In genomic region chr16:47366228-47366627, GRCh38 we compare ENCODE assay signal across 17 cellular contexts.
DNase-seq lines count a peak whose midpoint lies in the region; ATAC-seq and TF ChIP-seq lines count a peak whose summit lies in the region.
"Had no signal": no experiment of that assay in that cellular context is flagged by ENCODE, and none has a peak within 500 bp of the region (broad histone marks: within the 10 kb centered on the region; RNA-seq: fewer than 3 reads in every experiment).

No MANE protein-coding gene starts in this region.

- H3K4me1 ChIP-seq in NT2/D1 (ENCODE audit: insufficient read depth, insufficient read length) (no peaks in the 10 kb centered on the region), iPS-18a (ENCODE audit: control insufficient read depth, low read depth, low read length) (peaks cover 28% of the 10 kb centered on the region), neural progenitor cell (peaks cover 13% of the 10 kb centered on the region)

- H3K27ac ChIP-seq in iPS-18a (ENCODE audit: low read length) (peak overlapping the region; percentile 51), neural progenitor cell (no peak overlapping the region)

- H3K9me3 Mint-ChIP-seq in neural progenitor cell = no peaks in the 10 kb centered on the region
- H3K9me3 Mint-ChIP-seq: CD4-positive, alpha-beta T cell had no signal

- H2AFZ ChIP-seq in neural progenitor cell (replicated peaks) = no peak overlapping the region

- no peaks in the 10 kb centered on the region for H3K27me3 Mint-ChIP-seq in neural progenitor cell (ENCODE audit: insufficient read depth, low read depth)
- H3K27me3 Mint-ChIP-seq: B cell; CD4-positive, alpha-beta T cell had no signal

- H4K20me1 ChIP-seq in neural progenitor cell (ENCODE audit: low read depth) = no peaks in the 10 kb centered on the region

- ATAC-seq in GM19467 (IDR thresholded peaks at IDR 0.05; ENCODE audit: unreplicated experiment) = no peak

- no peaks in the 10 kb centered on the region for H3F3A ChIP-seq in neural progenitor cell (ENCODE audit: low read depth)

- no peaks in the 10 kb centered on the region for H3K79me2 ChIP-seq in neural progenitor cell (ENCODE audit: low read depth)

- H3K4me1 Mint-ChIP-seq in neural progenitor cell = no peaks in the 10 kb centered on the region
- H3K4me1 Mint-ChIP-seq: B cell had no signal

- H3K4me3 Mint-ChIP-seq in neural progenitor cell = no peak overlapping the region
- H3K4me3 Mint-ChIP-seq: B cell; CD4-positive, alpha-beta T cell had no signal

- H3K4me3 ChIP-seq in H7 (ENCODE audit: insufficient read depth, low read depth, low read length) (no peak overlapping the region), NT2/D1 (ENCODE audit: insufficient read length, low read depth) (no peak overlapping the region), iPS-18a (ENCODE audit: low read length) (peak overlapping the region; percentile 28), neural progenitor cell (no peak overlapping the region)
- H3K4me3 ChIP-seq: HAP-1 had no signal

- no peak overlapping the region for H3K9ac ChIP-seq in NT2/D1 (ENCODE audit: insufficient read length, low read depth)
- peak overlapping the region; percentile 54 for H3K9ac ChIP-seq in iPS-18a (ENCODE audit: low read length)
- H3K9ac ChIP-seq in neural progenitor cell = no peak overlapping the region

- H3K9me3 ChIP-seq in NT2/D1 (ENCODE audit: insufficient read depth, low read length) (peaks cover 12% of the 10 kb centered on the region; the same call in 1 of the 2 replicates), iPS-18a (ENCODE audit: control insufficient read depth, low read depth, low read length) (no peaks in the 10 kb centered on the region), neural progenitor cell (ENCODE audit: low read depth) (no peaks in the 10 kb centered on the region)
- H3K9me3 ChIP-seq: HAP-1 had no signal

- H3K36me3 Mint-ChIP-seq in neural progenitor cell = peaks cover 3% of the 10 kb centered on the region

- peak overlapping the region; percentile 54 for H3K4me2 ChIP-seq in neural progenitor cell

- H3K27me3 ChIP-seq in H7 (ENCODE audit: control insufficient read depth, insufficient read depth, low read length) (peaks cover 1% of the 10 kb centered on the region; the same call in 1 of the 2 replicates), NT2/D1 (ENCODE audit: insufficient read depth, insufficient read length) (no peaks in the 10 kb centered on the region), iPS-18a (ENCODE audit: control insufficient read depth, insufficient read depth, low read length) (peaks cover 10% of the 10 kb centered on the region), neural progenitor cell (no peaks in the 10 kb centered on the region)

- H3K36me3 ChIP-seq in H7 (replicated peaks; ENCODE audit: control insufficient read depth, insufficient read depth, low read length) = no peaks in the 10 kb centered on the region
- H3K36me3 ChIP-seq in NT2/D1 (ENCODE audit: insufficient read depth, insufficient read length, low read length) = peaks cover 12% of the 10 kb centered on the region
- no peaks in the 10 kb centered on the region for H3K36me3 ChIP-seq in iPS-18a (ENCODE audit: control insufficient read depth, low read depth, low read length)
- H3K36me3 ChIP-seq in neural progenitor cell = no peaks in the 10 kb centered on the region
- H3K36me3 ChIP-seq: HAP-1 had no signal

- DNase-seq in H7 (peak; percentile 26), NT2/D1 (ENCODE audit: low read depth, low spot score) (peak; percentile 44), neural progenitor cell (ENCODE audit: low spot score) (peak; percentile 12), HuH-7 (ENCODE audit: low spot score) (no peak), amniotic stem cell (lab: John Stamatoyannopoulos, UW) (no peak)
- DNase-seq: ACHN; C1 segment of cervical spinal cord; Calu3; CD4-positive, alpha-beta T cell; DMS 273 treated with DMSO at 0.1 percent for 48 hours; DMS79; IMR-90; KBM-7 had no signal

- H3K27ac Mint-ChIP-seq in neural progenitor cell = no peak overlapping the region
- H3K27ac Mint-ChIP-seq: B cell; CD4-positive, alpha-beta T cell had no signal

- no peak for TF ChIP-seq CTCF in neural progenitor cell (IDR thresholded peaks at IDR 0.05)

Comparison
In these comparisons a context has a peak if more than half of its experiments do, and no peak if none do; other contexts are left out.
1. DNase-seq: peak in H7 (single experiment), NT2/D1 (single experiment) and neural progenitor cell (single experiment); none in HuH-7 (single experiment) and amniotic stem cell (single experiment).